10 cellular contexts compared by ENCODE assay signal in the genomic region with DNA sequence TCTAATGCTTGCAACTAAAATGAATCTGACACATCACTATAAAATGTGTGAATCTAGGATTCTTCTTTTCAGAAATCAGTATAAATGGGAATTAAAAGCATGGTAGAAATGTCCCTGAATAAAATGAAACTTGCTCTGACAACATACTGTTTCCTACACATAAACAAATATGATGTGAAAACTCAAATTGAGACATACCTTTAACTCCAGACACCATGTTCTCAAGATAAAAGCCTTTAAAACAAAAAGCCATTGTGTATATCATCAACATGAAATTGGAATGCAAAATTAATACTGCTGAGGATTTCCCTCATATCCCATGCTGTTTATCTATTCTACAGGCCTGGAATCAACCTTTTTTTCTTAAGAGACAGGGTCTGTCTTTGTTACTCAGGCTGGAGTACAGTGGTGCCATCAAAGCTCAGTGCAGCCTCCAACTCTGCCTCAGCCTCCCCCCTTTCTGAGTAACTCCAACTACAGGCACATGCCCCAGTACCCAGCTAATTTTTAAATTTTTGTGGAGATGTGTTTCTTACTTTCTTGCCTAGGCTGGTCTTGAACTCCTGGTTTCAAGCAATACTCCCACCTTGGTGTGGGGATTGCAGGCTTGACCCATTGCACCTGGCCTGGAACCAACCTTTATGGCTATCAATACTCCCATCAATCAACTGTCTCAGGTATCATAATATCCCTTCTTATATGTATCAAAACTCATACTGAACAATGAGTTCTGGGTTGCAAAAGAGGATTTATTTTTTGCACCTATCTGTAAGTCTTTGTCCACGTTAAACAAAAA. TPM values are rescaled to one million over a fixed set of nuclear protein-coding genes. Genes with fewer than 3 reads are reported as not detected.
DNase-seq lines count a peak whose midpoint lies in the region; ATAC-seq and TF ChIP-seq lines count a peak whose summit lies in the region.
"Had no signal": no experiment of that assay in that cellular context is flagged by ENCODE, and none has a peak within 500 bp of the region (broad histone marks: within the 10 kb centered on the region; RNA-seq: fewer than 3 reads in every experiment).

No MANE protein-coding gene starts in this region.

- H3K27me3 Mint-ChIP-seq in MCF 10A (ENCODE audit: insufficient read depth, unreplicated experiment) (no peaks in the 10 kb centered on the region), endodermal cell (ENCODE audit: insufficient read depth) (no peaks in the 10 kb centered on the region)

- H3K4me1 Mint-ChIP-seq in MCF 10A (ENCODE audit: insufficient read depth, unreplicated experiment), result peaks cover 31% of the 10 kb centered on the region
- H3K4me1 Mint-ChIP-seq in endodermal cell, result peaks cover 38% of the 10 kb centered on the region

- TF ChIP-seq CTCF in MCF 10A (IDR thresholded peaks at IDR 0.05; ENCODE audit: unreplicated experiment) (no peak), breast epithelium (IDR thresholded peaks at IDR 0.05) (no peak), RWPE2 (IDR thresholded peaks at IDR 0.05; ENCODE audit: poor library complexity, severe bottlenecking) (no peak), endodermal cell (conservative IDR thresholded peaks at IDR 0.05) (no peak)

- H3K4me3 ChIP-seq in breast epithelium (no peak overlapping the region), RWPE2 (ENCODE audit: severe bottlenecking) (no peak overlapping the region), endodermal cell (ENCODE audit: low read length) (peak overlapping the region; percentile 87), subcutaneous abdominal adipose tissue (ENCODE audit: low read depth in 1 of 5, low read length in 5 of 5) (no peak overlapping the region)

- TF ChIP-seq POLR2A in breast epithelium (IDR thresholded peaks at IDR 0.05), result no peak

- H3K4me1 ChIP-seq in breast epithelium (peaks cover 0 to 19% of the 10 kb centered on the region in 2 donors), RWPE2 (ENCODE audit: insufficient read depth, poor library complexity, severe bottlenecking) (peaks cover 35% of the 10 kb centered on the region), endodermal cell (ENCODE audit: control insufficient read depth, insufficient read depth, low read length) (peaks cover 2% of the 10 kb centered on the region), subcutaneous abdominal adipose tissue (ENCODE audit: control insufficient read depth in 5 of 5, insufficient read depth in 5 of 5, low read length in 5 of 5) (peaks cover 0 to 31% (median 13%) of the 10 kb centered on the region in 5 donors)

- peaks cover 24% of the 10 kb centered on the region for H3K36me3 ChIP-seq in breast epithelium
- H3K36me3 ChIP-seq in RWPE2 (ENCODE audit: low read depth), result peaks cover 100% of the 10 kb centered on the region
- peaks cover 100% of the 10 kb centered on the region for H3K36me3 ChIP-seq in endodermal cell (ENCODE audit: control insufficient read depth, insufficient read depth, low read length)
- peaks cover 70 to 95% (median 82%) of the 10 kb centered on the region in 5 donors for H3K36me3 ChIP-seq in subcutaneous abdominal adipose tissue (ENCODE audit: control insufficient read depth in 5 of 5, insufficient read depth in 5 of 5, low read length in 5 of 5)

- H3K27ac Mint-ChIP-seq in MCF 10A (ENCODE audit: low read depth, unreplicated experiment) (no peak overlapping the region), endodermal cell (peak overlapping the region; percentile 12)

- ATAC-seq in RWPE2 (ENCODE audit: low read depth), result 0 out of 3 replicates have a peak, but pooled peaks have one; percentile 5

- no TSS peak for BruUV-seq in MCF 10A (replicated peaks; lab: Mats Ljungman, UMichigan)

- H3K9me3 ChIP-seq in breast epithelium (no peaks in the 10 kb centered on the region), RWPE2 (ENCODE audit: severe bottlenecking) (no peaks in the 10 kb centered on the region), endodermal cell (ENCODE audit: control insufficient read depth, low read length) (no peaks in the 10 kb centered on the region), subcutaneous abdominal adipose tissue (ENCODE audit: control insufficient read depth in 5 of 5, low read length in 5 of 5) (no peaks in the 10 kb centered on the region)

- POLR2A ChIA-PET in MCF 10A (lab: Yijun Ruan, JAX), result interaction anchor here (0.7 to 8.9 kb wide), 4 partner anchors 6 to 1239 kb away, joined by 3 to 123 read pairs (median 8); a partner anchor contains a TSS

- H3K27ac ChIP-seq in breast epithelium (no peak overlapping the region), RWPE2 (ENCODE audit: poor library complexity, severe bottlenecking) (peak overlapping the region; percentile 87), endodermal cell (ENCODE audit: low read depth, low read length) (no peak overlapping the region), subcutaneous abdominal adipose tissue (ENCODE audit: low read depth, low read length) (peak overlapping the region; percentile 8)

- CTCF ChIA-PET in MCF 10A (lab: Yijun Ruan, JAX), result interaction anchor here (1.2 kb wide), 1 partner anchor 782 kb away, joined by 3 read pairs; no protein-coding TSS in a partner anchor

- DNase-seq in MCF 10A (ENCODE audit: unreplicated experiment) (no peak), breast epithelium (ENCODE audit: low spot score in 2 of 2) (no peak), RWPE2 (ENCODE audit: low spot score) (no peak), endodermal cell (no peak), NCI-H1436 (lab: John Stamatoyannopoulos, UW) (no peak), putamen (ENCODE audit: low spot score) (no peak), mucosa of gallbladder (ENCODE audit: low spot score) (no peak)
- DNase-seq: H9, NCI-H187 had no signal

- H3K9ac ChIP-seq in endodermal cell (ENCODE audit: extremely low read depth, low read length, poor library complexity, severe bottlenecking) (no peak overlapping the region), subcutaneous abdominal adipose tissue (ENCODE audit: low read length in 5 of 5) (no peak overlapping the region)

- H3K36me3 Mint-ChIP-seq in MCF 10A (ENCODE audit: insufficient read depth, unreplicated experiment) (peaks cover 100% of the 10 kb centered on the region), endodermal cell (ENCODE audit: low read depth) (peaks cover 93% of the 10 kb centered on the region)

- peak overlapping the region; percentile 28 for H3K4me3 Mint-ChIP-seq in MCF 10A (ENCODE audit: unreplicated experiment)
- H3K4me3 Mint-ChIP-seq in endodermal cell, result peak overlapping the region; percentile 18

- H3K9me3 Mint-ChIP-seq in MCF 10A (ENCODE audit: unreplicated experiment), result no peaks in the 10 kb centered on the region
- H3K9me3 Mint-ChIP-seq in endodermal cell, result no peaks in the 10 kb centered on the region
- H3K9me3 Mint-ChIP-seq: H9 had no signal

- H3K27me3 ChIP-seq in breast epithelium (no peaks in the 10 kb centered on the region), RWPE2 (ENCODE audit: insufficient read depth, poor library complexity, severe bottlenecking) (no peaks in the 10 kb centered on the region), endodermal cell (ENCODE audit: control insufficient read depth, insufficient read depth, low read length, poor library complexity, severe bottlenecking) (no peaks in the 10 kb centered on the region), subcutaneous abdominal adipose tissue (ENCODE audit: control insufficient read depth in 5 of 5, insufficient read depth in 4 of 5, low read length in 5 of 5) (no peaks in the 10 kb centered on the region)

- 91% methylated on average over 1 of the region's 1 CpG; no CpG with 5 or more reads in 1 of the 2 experiments for WGBS in endodermal cell (ENCODE audit: insufficient coverage in 1 of 2, insufficient read length in 1 of 2), 2 experiments

- intact Hi-C loops in MCF 10A (cut with micrococcal nuclease) (no loop called here), breast epithelium (cut with DNase I; ENCODE audit: low total_unique reads) (no loop called here)

RNA-seq across cellular contexts. Expression of a gene that starts 6.7 kb away (rescaled TPM):
- 165 and 212 TPM in 2 replicates for total RNA-seq in MCF 10A (2022)
- total RNA-seq in breast epithelium, result 100 to 1,000 TPM in 2 of 3 donors, 10 to 100 TPM in 1; 91.5 to 172 (median 154) TPM
- 100 to 1,000 TPM; 195 to 231 TPM for total RNA-seq in endodermal cell
- polyA plus RNA-seq in endodermal cell (2013, experiment 1 of 2), result 238 TPM
- polyA plus RNA-seq in endodermal cell (2013, experiment 2 of 2), result 234 TPM
- total RNA-seq in mucosa of gallbladder, result 85.1 TPM

RNA-seq across cellular contexts. Expression of a gene that starts 6.8 kb away (rescaled TPM):
- 13.8 and 23.1 TPM in 2 replicates for total RNA-seq in MCF 10A (2022)
- 10 to 100 TPM; 32.8 to 53.7 (median 53.1) TPM for total RNA-seq in breast epithelium
- 10 to 100 TPM; 18.8 to 33.6 TPM for total RNA-seq in endodermal cell
- polyA plus RNA-seq in endodermal cell (2013, experiment 1 of 2), result 37.0 TPM
- 32.8 TPM for polyA plus RNA-seq in endodermal cell (2013, experiment 2 of 2)
- 124 TPM for total RNA-seq in mucosa of gallbladder

RNA-seq across cellular contexts. Expression of a gene that starts 49.5 kb away (rescaled TPM):
- total RNA-seq in MCF 10A (2022) (42.2 and 43.9 TPM in 2 replicates), breast epithelium (10 to 100 TPM; 20.6 to 47.0 (median 29.8) TPM), endodermal cell (10 to 100 TPM; 40.6 to 46.2 TPM), mucosa of gallbladder (36.5 TPM)
- 41.1 TPM for polyA plus RNA-seq in endodermal cell (2013, experiment 1 of 2)
- 41.4 TPM for polyA plus RNA-seq in endodermal cell (2013, experiment 2 of 2)

Comparison
In these comparisons a context has a peak if more than half of its experiments do, and no peak if none do; other contexts are left out.
1. H3K27ac ChIP-seq: peak in RWPE2 (single experiment) and subcutaneous abdominal adipose tissue (single experiment); none in breast epithelium (0 of 2) and endodermal cell (single experiment).